ENCODE assay signal across 12 cellular contexts in the genomic region with DNA sequence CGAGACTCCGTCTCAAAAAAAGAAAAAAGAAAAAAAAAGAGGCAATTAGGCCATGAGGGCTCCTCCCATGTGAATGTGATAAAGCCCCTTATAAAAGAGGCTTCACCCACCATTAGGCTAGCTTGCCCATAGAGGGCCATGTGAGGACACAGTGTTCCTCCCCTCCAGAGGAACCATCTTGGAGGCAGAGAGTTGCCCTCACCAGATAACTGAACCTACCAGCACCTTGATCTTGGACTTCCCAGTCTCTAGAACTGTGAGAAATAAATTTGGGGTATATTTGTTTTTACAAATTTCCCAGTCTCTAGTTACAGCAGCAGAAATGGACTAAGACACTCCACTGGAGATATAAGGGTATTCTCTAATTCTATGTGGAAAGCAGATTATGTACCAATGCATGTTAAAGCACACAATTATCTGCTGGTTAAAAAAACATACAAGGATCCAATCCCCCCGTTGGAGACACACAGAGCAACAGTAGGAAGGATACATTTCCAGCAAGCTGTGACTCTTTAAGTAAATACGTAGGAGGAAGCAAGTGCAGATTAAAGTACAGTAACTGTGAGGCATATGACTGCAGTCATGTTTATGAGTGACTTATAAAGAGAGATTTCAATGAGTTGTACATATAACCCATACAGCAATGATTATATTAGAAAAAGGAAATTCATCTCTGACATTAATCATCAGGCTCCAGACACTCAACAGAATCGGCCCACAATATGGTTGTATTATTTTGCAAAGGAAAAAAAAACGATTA. TPM values are rescaled to one million over a fixed set of nuclear protein-coding genes. Genes with fewer than 3 reads are reported as not detected.
DNase-seq lines count a peak whose midpoint lies in the region; ATAC-seq and TF ChIP-seq lines count a peak whose summit lies in the region.
"Had no signal": no experiment of that assay in that cellular context is flagged by ENCODE, and none has a peak within 500 bp of the region (broad histone marks: within the 10 kb centered on the region; RNA-seq: fewer than 3 reads in every experiment).

No MANE protein-coding gene starts in this region.

- TF ChIP-seq POLR2A in stomach (IDR thresholded peaks at IDR 0.05): no peak

- intact Hi-C loops in stomach (cut with DNase I; ENCODE audit: low total_unique reads): no loop called here
- intact Hi-C loops in cardiac septum (cut with DNase I): no loop called here

- peak; percentile 55 for ATAC-seq in GM21576 (IDR thresholded peaks at IDR 0.05; ENCODE audit: unreplicated experiment)
- peak; percentile 87 for ATAC-seq in esophagus mucosa
- ATAC-seq in HG02763 (IDR thresholded peaks at IDR 0.05; ENCODE audit: unreplicated experiment): no peak
- ATAC-seq: Right ventricle myocardium inferior had no signal

- no peaks in the 10 kb centered on the region for H3K9me3 ChIP-seq in stomach

- WGBS in stomach, 5 donors: 41 to 49% (median 45%) methylated on average over 6 of the region's 6 CpGs

- no peak for TF ChIP-seq EP300 in stomach (IDR thresholded peaks at IDR 0.05)

- H3K36me3 ChIP-seq in stomach: no peaks in the 10 kb centered on the region

- TF ChIP-seq CTCF in stomach (IDR thresholded peaks at IDR 0.05): no peak

- H3K4me3 ChIP-seq in stomach: no peak overlapping the region
- H3K4me3 ChIP-seq: coronary artery had no signal

- no peaks in the 10 kb centered on the region for H3K27me3 ChIP-seq in stomach

- H3K27ac ChIP-seq in stomach: peak overlapping the region; percentile 63 to 88 (median 83)
- H3K27ac ChIP-seq: coronary artery had no signal

- DNase-seq in LoVo (ENCODE audit: low spot score) (peak; percentile 68), stomach (no peak), cardiac septum (ENCODE audit: low spot score) (no peak), anterior cingulate cortex (lab: John Stamatoyannopoulos, UW) (no peak), NCI-H2227 (lab: John Stamatoyannopoulos, UW; ENCODE audit: unreplicated experiment) (no peak)
- DNase-seq: NCI-H146; stimulated activated naive CD4-positive, alpha-beta T cell treated with Interleukin-2 at 50 U/mL for 16 hours had no signal

- peaks cover 29 to 90% (median 53%) of the 10 kb centered on the region in 4 donors for H3K4me1 ChIP-seq in stomach

RNA-seq across cellular contexts. Expression of gene SH3RF1, which starts 21.4 kb away (rescaled TPM):
- 5.4 TPM for total RNA-seq in esophagus mucosa
- total RNA-seq in stomach: 10 to 100 TPM; 16.3 to 47.8 (median 29.5) TPM
- 10 to 100 TPM in 1 of 3 donors, 1 to 10 TPM in 2; 3.4 to 13.6 (median 8.4) TPM for polyA plus RNA-seq in stomach
- total RNA-seq in cardiac septum: 15.6 TPM
